ENCODE assay signal across 1 cellular context in the genomic region with DNA sequence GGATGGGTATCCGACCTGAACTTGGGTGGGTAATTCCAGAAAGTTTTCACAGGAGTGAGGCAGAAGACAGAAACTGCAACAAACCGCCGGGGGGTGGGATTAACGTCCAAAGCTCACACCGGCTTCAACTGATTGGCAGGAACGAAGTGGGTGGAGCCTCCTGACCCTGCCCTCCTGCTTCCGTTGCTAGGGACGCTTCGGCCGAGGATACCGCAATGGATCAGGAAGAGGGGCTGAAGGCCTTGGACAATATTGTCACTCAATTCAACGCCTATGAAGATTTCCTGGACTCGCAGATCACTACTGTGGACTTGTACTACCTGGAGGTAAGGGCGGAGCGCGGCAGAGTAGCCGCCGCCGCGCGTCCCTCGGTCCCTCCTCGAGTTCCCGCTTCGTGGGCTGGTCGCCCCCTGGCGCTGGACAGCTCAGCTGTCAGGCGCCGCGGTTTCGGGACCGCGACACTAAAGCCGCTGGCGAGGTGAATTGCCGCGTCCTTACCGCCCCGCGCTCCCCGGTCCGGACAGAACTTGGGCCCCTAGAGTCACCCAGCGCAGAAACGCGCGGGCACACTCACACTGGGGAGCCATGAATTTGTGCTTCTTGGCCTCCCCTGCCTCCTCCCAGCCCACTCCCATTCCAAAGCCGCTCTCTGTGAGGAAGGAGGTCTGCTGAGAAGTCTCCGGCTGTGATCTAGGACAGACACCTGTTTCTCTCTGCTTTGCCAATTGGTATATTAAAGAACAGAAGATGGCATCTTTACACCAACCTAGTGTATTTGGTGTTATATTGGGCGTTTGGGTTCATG.
TF ChIP-seq lines count a peak whose summit lies in the region.

TSS of gene CFAP299 (plus strand) at position 177 of the 805 bp plus-strand sequence.

TF ChIP-seq in K562, 482 proteins besides CTCF, POLR2A, EP300 and RAD21 (continued from another document and continues in another):
- TF ChIP-seq ADNP (tag; IDR thresholded peaks at IDR 0.05) (no peak), MXD1 (CRISPR knock-in tag; IDR thresholded peaks at IDR 0.05; ENCODE audit: borderline replicate concordance, poor library complexity, severe bottlenecking) (no peak), ZBTB8A (IDR thresholded peaks at IDR 0.05; ENCODE audit: partially characterized antibody) (no peak), CHAMP1 (IDR thresholded peaks at IDR 0.05) (no peak; the same call in 1 of the 2 replicates), IRF2 (CRISPR knock-in tag; IDR thresholded peaks at IDR 0.05) (no peak), ZNF699 (CRISPR knock-in tag; IDR thresholded peaks at IDR 0.05; ENCODE audit: insufficient replicate concordance) (no peak), ATF4 (CRISPR knock-in tag; IDR thresholded peaks at IDR 0.05) (no peak), FOXK2 (conservative IDR thresholded peaks at IDR 0.05 in 1 of 2, IDR thresholded peaks at IDR 0.05 in 1 of 2; ENCODE audit: low read depth in 2 of 2) (0 out of 4 replicates have a peak, but pooled peaks of 1 of the 2 experiments have one; percentile 9), ZNF449 (CRISPR knock-in tag; IDR thresholded peaks at IDR 0.05) (no peak), ZNF165 (CRISPR knock-in tag; IDR thresholded peaks at IDR 0.05; ENCODE audit: borderline replicate concordance) (no peak), ZBTB34 (CRISPR knock-in tag; IDR thresholded peaks at IDR 0.05) (no peak), ZHX1 (conservative IDR thresholded peaks at IDR 0.05; ENCODE audit: low read length) (no peak), ZNF584 (CRISPR knock-in tag; IDR thresholded peaks at IDR 0.05; ENCODE audit: low read depth) (no peak), NBN (IDR thresholded peaks at IDR 0.05; ENCODE audit: low read depth) (no peak), CUX1 (CRISPR knock-in tag; IDR thresholded peaks at IDR 0.05) (no peak), CTBP1 (IDR thresholded peaks at IDR 0.05; ENCODE audit: borderline replicate concordance) (peak; percentile 86), ZKSCAN8 (CRISPR knock-in tag; IDR thresholded peaks at IDR 0.05) (no peak), SP2 (IDR thresholded peaks at IDR 0.05; ENCODE audit: extremely low read depth, low read depth, low read length, poor library complexity, severe bottlenecking) (no peak), ZNF282 (CRISPR knock-in tag; IDR thresholded peaks at IDR 0.05) (no peak), MAX (CRISPR knock-in tag; IDR thresholded peaks at IDR 0.05) (peak; percentile 75), KAT2B (IDR thresholded peaks at IDR 0.05; ENCODE audit: low read depth, low read length) (no peak), SMARCB1 (IDR thresholded peaks at IDR 0.05; ENCODE audit: insufficient read length, low read depth) (no peak), HNRNPK (IDR thresholded peaks at IDR 0.05; ENCODE audit: low read depth, low read length, poor library complexity, severe bottlenecking) (no peak), KLF1 (tag; IDR thresholded peaks at IDR 0.05) (0 out of 2 replicates have a peak, but pooled peaks have one; percentile 22)
- TF ChIP-seq, protein P1, sequence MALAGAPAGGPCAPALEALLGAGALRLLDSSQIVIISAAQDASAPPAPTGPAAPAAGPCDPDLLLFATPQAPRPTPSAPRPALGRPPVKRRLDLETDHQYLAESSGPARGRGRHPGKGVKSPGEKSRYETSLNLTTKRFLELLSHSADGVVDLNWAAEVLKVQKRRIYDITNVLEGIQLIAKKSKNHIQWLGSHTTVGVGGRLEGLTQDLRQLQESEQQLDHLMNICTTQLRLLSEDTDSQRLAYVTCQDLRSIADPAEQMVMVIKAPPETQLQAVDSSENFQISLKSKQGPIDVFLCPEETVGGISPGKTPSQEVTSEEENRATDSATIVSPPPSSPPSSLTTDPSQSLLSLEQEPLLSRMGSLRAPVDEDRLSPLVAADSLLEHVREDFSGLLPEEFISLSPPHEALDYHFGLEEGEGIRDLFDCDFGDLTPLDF (CRISPR knock-in tag; IDR thresholded peaks at IDR 0.05): peak; percentile 60; the same call in 1 of the 2 replicates
- TF ChIP-seq, protein P2, sequence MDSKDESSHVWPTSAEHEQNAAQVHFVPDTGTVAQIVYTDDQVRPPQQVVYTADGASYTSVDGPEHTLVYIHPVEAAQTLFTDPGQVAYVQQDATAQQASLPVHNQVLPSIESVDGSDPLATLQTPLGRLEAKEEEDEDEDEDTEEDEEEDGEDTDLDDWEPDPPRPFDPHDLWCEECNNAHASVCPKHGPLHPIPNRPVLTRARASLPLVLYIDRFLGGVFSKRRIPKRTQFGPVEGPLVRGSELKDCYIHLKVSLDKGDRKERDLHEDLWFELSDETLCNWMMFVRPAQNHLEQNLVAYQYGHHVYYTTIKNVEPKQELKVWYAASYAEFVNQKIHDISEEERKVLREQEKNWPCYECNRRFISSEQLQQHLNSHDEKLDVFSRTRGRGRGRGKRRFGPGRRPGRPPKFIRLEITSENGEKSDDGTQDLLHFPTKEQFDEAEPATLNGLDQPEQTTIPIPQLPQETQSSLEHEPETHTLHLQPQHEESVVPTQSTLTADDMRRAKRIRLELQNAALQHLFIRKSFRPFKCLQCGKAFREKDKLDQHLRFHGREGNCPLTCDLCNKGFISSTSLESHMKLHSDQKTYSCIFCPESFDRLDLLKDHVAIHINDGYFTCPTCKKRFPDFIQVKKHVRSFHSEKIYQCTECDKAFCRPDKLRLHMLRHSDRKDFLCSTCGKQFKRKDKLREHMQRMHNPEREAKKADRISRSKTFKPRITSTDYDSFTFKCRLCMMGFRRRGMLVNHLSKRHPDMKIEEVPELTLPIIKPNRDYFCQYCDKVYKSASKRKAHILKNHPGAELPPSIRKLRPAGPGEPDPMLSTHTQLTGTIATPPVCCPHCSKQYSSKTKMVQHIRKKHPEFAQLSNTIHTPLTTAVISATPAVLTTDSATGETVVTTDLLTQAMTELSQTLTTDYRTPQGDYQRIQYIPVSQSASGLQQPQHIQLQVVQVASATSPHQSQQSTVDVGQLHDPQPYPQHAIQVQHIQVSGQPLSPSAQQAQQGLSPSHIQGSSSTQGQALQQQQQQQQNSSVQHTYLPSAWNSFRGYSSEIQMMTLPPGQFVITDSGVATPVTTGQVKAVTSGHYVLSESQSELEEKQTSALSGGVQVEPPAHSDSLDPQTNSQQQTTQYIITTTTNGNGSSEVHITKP (IDR thresholded peaks at IDR 0.05; ENCODE audit: partially characterized antibody): no peak
